15 cellular contexts compared by ENCODE assay signal in genomic region chr19:31285744-31286143, GRCh38.
DNase-seq lines count a peak whose midpoint lies in the region; ATAC-seq and TF ChIP-seq lines count a peak whose summit lies in the region.
"Had no signal": no experiment of that assay in that cellular context is flagged by ENCODE, and none has a peak within 500 bp of the region (broad histone marks: within the 10 kb centered on the region; RNA-seq: fewer than 3 reads in every experiment).

No MANE protein-coding gene starts in this region.

- no peak overlapping the region for H3K9ac ChIP-seq in SK-N-MC (ENCODE audit: insufficient read length)

- ATAC-seq in heart right ventricle, result peak in 7 of 8 donors; percentile 31 to 62 (median 47)
- ATAC-seq in GM19023 (IDR thresholded peaks at IDR 0.05; ENCODE audit: unreplicated experiment), result no peak
- no peak for ATAC-seq in T-cell (replicated peaks in 1 of 4)
- ATAC-seq: naive thymus-derived CD4-positive, alpha-beta T cell had no signal

- H3K27me3 ChIP-seq in heart right ventricle, result no peaks in the 10 kb centered on the region
- H3K27me3 ChIP-seq: tibial artery had no signal

- H3K27ac ChIP-seq in SK-N-MC (peak overlapping the region; percentile 21; the same call in 1 of the 2 replicates), heart right ventricle (peak overlapping the region in 3 of 10 donors; percentile 3 to 9 (median 5))
- H3K27ac ChIP-seq: tibial artery had no signal

- no peaks in the 10 kb centered on the region for H3K36me3 Mint-ChIP-seq in T-cell
- H3K36me3 Mint-ChIP-seq: naive thymus-derived CD4-positive, alpha-beta T cell had no signal

- no peak for TF ChIP-seq CTCF in GM10266 (IDR thresholded peaks at IDR 0.05; ENCODE audit: control insufficient read depth, insufficient read depth, low read depth, missing control alignments)
- TF ChIP-seq CTCF in heart right ventricle (IDR thresholded peaks at IDR 0.05), result no peak

- POLR2A ChIA-PET in T-cell (lab: Charles Lee), result no interaction called here

- peaks cover 0 to 7% (median 5%) of the 10 kb centered on the region in 3 donors for H3K4me1 Mint-ChIP-seq in T-cell

- H3K36me3 ChIP-seq in SK-N-MC (ENCODE audit: insufficient read depth, low read length), result peaks cover 93% of the 10 kb centered on the region
- H3K36me3 ChIP-seq in heart right ventricle, result peaks cover 0 to under 1% (median 0%) of the 10 kb centered on the region in 9 donors
- H3K36me3 ChIP-seq: tibial artery had no signal

- no peak overlapping the region for H3K4me3 ChIP-seq in SK-N-MC
- H3K4me3 ChIP-seq in heart right ventricle, result peak overlapping the region in 2 of 10 donors; percentile 7 to 19

- H3K9me3 Mint-ChIP-seq in T-cell, result no peaks in the 10 kb centered on the region
- H3K9me3 Mint-ChIP-seq: activated T-helper 2 cell treated with anti-CD3 and anti-CD28 coated beads, Interferon-gamma antibody, Interleukin-2, Interleukin-4, amounts not matched to agents 10 μg/mL and 5 μg/mL and 100 μg/mL, durations not matched to agents 14 hours and 24 hours and 36 hours; dendritic cell treated with granulocyte-macrophage colony-stimulating factor and Interleukin-4, amounts not matched to agents 40 ng/mL and 50 ng/mL, for 4 days; naive thymus-derived CD4-positive, alpha-beta T cell had no signal

- H3K4me3 Mint-ChIP-seq in T-cell, result no peak overlapping the region
- H3K4me3 Mint-ChIP-seq: dendritic cell treated with granulocyte-macrophage colony-stimulating factor and Interleukin-4, amounts not matched to agents 40 ng/mL and 50 ng/mL, for 4 days had no signal

- peak; percentile 22 for DNase-seq in GM10266 (ENCODE audit: extremely low spot score)
- DNase-seq in SK-N-MC (ENCODE audit: low read depth, low spot score), result no peak
- DNase-seq in heart right ventricle, result no peak
- peak; percentile 23 for DNase-seq in smooth muscle cell of the brain vasculature (ENCODE audit: low read depth, low spot score)
- DNase-seq in T-cell, result no peak
- DNase-seq in 8988T, result no peak
- no peak for DNase-seq in activated CD4-positive, CD25-positive, alpha-beta regulatory T cell treated with anti-CD3 and anti-CD28 coated beads, Interleukin-2, amount 50 U/mL, for 72 hours
- DNase-seq: H7; naive thymus-derived CD4-positive, alpha-beta T cell; NCI-H1417; stimulated activated CD4-positive, alpha-beta T cell treated with anti-CD3 and anti-CD28 coated beads, Interleukin-4, amount 100 ng/mL, for 4 hours; tibial artery had no signal

- no peak overlapping the region for H3K27ac Mint-ChIP-seq in T-cell
- H3K27ac Mint-ChIP-seq: activated T-helper 2 cell treated with anti-CD3 and anti-CD28 coated beads, Interferon-gamma antibody, Interleukin-2, Interleukin-4, amounts not matched to agents 10 μg/mL and 5 μg/mL and 100 μg/mL, durations not matched to agents 14 hours and 24 hours and 36 hours; dendritic cell treated with granulocyte-macrophage colony-stimulating factor and Interleukin-4, amounts not matched to agents 40 ng/mL and 50 ng/mL, for 4 days; naive thymus-derived CD4-positive, alpha-beta T cell had no signal

- CTCF ChIA-PET in T-cell (lab: Charles Lee), result no interaction called here

- intact Hi-C loops in heart right ventricle (cut with DNase I), result no loop called here

- H3K9me3 ChIP-seq in SK-N-MC (ENCODE audit: low read depth, low read length), result no peaks in the 10 kb centered on the region
- no peaks in the 10 kb centered on the region for H3K9me3 ChIP-seq in heart right ventricle
- H3K9me3 ChIP-seq: tibial artery had no signal

- no peaks in the 10 kb centered on the region for H3K27me3 Mint-ChIP-seq in T-cell
- H3K27me3 Mint-ChIP-seq: dendritic cell treated with granulocyte-macrophage colony-stimulating factor and Interleukin-4, amounts not matched to agents 40 ng/mL and 50 ng/mL, for 4 days; naive thymus-derived CD4-positive, alpha-beta T cell had no signal

- peaks cover 0 to 15% (median 0%) of the 10 kb centered on the region in 9 donors for H3K4me1 ChIP-seq in heart right ventricle
- H3K4me1 ChIP-seq: tibial artery had no signal

- WGBS in heart right ventricle, 2 donors, result 71 to 81% methylated on average over 5 of the region's 5 CpGs

Comparison
In these comparisons a context has a peak if more than half of its experiments do, and no peak if none do; other contexts are left out.
1. DNase-seq: peak in GM10266 (single experiment) and smooth muscle cell of the brain vasculature (single experiment); none in SK-N-MC (single experiment), heart right ventricle (0 of 2), T-cell (0 of 34), 8988T (single experiment) and activated CD4-positive, CD25-positive, alpha-beta regulatory T cell treated with anti-CD3 and anti-CD28 coated beads, Interleukin-2, amount 50 U/mL, for 72 hours (single experiment).
2. ATAC-seq: peak in heart right ventricle (7 of 8); none in GM19023 (single experiment) and T-cell (0 of 4).